8 cellular contexts compared by ENCODE assay signal in genomic region chr15:44728576-44729393, GRCh38.
A peak's percentile ranks its signal among the peaks of the same experiment; 100 is the strongest.
DNase-seq lines count a peak whose midpoint lies in the region; ATAC-seq and TF ChIP-seq lines count a peak whose summit lies in the region.

No MANE protein-coding gene starts in this region.

- peak overlapping the region; percentile 88 for H3K27ac ChIP-seq in SK-N-MC
- H3K27ac ChIP-seq in neutrophil: peak overlapping the region; percentile 96
- peak overlapping the region; percentile 99 for H3K27ac ChIP-seq in substantia nigra (ENCODE audit: low read depth, low read length, poor library complexity, severe bottlenecking)

- peak; percentile 96 for DNase-seq in GM06990 (ENCODE audit: extremely low read depth, insufficient read length)
- peak; percentile 91 for DNase-seq in NCI-H1048 (lab: John Stamatoyannopoulos, UW)
- DNase-seq in SK-N-MC (ENCODE audit: low read depth, low spot score): peak; percentile 92
- peak; percentile 92 for DNase-seq in germinal center (ENCODE audit: low spot score)
- DNase-seq in substantia nigra (lab: John Stamatoyannopoulos, UW): peak; percentile 77 to 98 (median 92)

- H3K9me3 ChIP-seq in SK-N-MC (ENCODE audit: low read depth, low read length) (no peaks in the 10 kb centered on the region), neutrophil (no peaks in the 10 kb centered on the region)

- H3K4me1 Mint-ChIP-seq in activated naive CD4-positive, alpha-beta T cell treated with anti-CD3 and anti-CD28 coated beads, Interleukin-2, amount 50 U/mL, for 24 hours: peaks cover 70% of the 10 kb centered on the region

- H3K36me3 ChIP-seq in GM06990 (ENCODE audit: control insufficient read depth, insufficient read depth, low read length): peaks cover 5% of the 10 kb centered on the region
- peaks cover 5% of the 10 kb centered on the region; the same call in 1 of the 2 replicates for H3K36me3 ChIP-seq in SK-N-MC (ENCODE audit: insufficient read depth, low read length)
- peaks cover 10% of the 10 kb centered on the region for H3K36me3 ChIP-seq in neutrophil

- ATAC-seq in HG02588 (IDR thresholded peaks at IDR 0.05; ENCODE audit: unreplicated experiment): peak; percentile 73

- no peaks in the 10 kb centered on the region for H3K27me3 Mint-ChIP-seq in activated naive CD4-positive, alpha-beta T cell treated with anti-CD3 and anti-CD28 coated beads, Interleukin-2, amount 50 U/mL, for 24 hours

- H3K4me3 ChIP-seq in GM06990 (replicated peaks; ENCODE audit: low read depth, low read length) (peak overlapping the region; percentile 93), SK-N-MC (peak overlapping the region; percentile 95), neutrophil (ENCODE audit: low read depth in 1 of 2, low read length in 1 of 2) (peak overlapping the region; percentile 89 to 91)

- peaks cover 58 to 68% of the 10 kb centered on the region in 2 experiments for H3K4me1 ChIP-seq in neutrophil (ENCODE audit: control insufficient read depth in 1 of 2, insufficient read depth in 1 of 2, low read depth in 1 of 2, low read length in 1 of 2)

- peaks cover 15% of the 10 kb centered on the region for H3K36me3 Mint-ChIP-seq in activated naive CD4-positive, alpha-beta T cell treated with anti-CD3 and anti-CD28 coated beads, Interleukin-2, amount 50 U/mL, for 24 hours

- peak overlapping the region; percentile 100 for H3K27ac Mint-ChIP-seq in activated naive CD4-positive, alpha-beta T cell treated with anti-CD3 and anti-CD28 coated beads, Interleukin-2, amount 50 U/mL, for 24 hours

- TF ChIP-seq CTCF in GM06990 (IDR thresholded peaks at IDR 0.05; ENCODE audit: insufficient read depth, low read length, poor library complexity, severe bottlenecking) (no peak), neutrophil (IDR thresholded peaks at IDR 0.05) (peak; percentile 29)

- no peaks in the 10 kb centered on the region for H3K27me3 ChIP-seq in GM06990 (replicated peaks; ENCODE audit: control insufficient read depth, insufficient read depth, low read length)
- no peaks in the 10 kb centered on the region for H3K27me3 ChIP-seq in neutrophil

- H3K9ac ChIP-seq in SK-N-MC (ENCODE audit: insufficient read length): peak overlapping the region; percentile 87

- H3K4me3 Mint-ChIP-seq in activated naive CD4-positive, alpha-beta T cell treated with anti-CD3 and anti-CD28 coated beads, Interleukin-2, amount 50 U/mL, for 24 hours: peak overlapping the region; percentile 100

- H3K9me3 Mint-ChIP-seq in activated naive CD4-positive, alpha-beta T cell treated with anti-CD3 and anti-CD28 coated beads, Interleukin-2, amount 50 U/mL, for 24 hours: no peaks in the 10 kb centered on the region

Comparison
In these comparisons a context has a peak if more than half of its experiments do, and no peak if none do; other contexts are left out.
1. Peak in every context shown above with its lines: DNase-seq, ATAC-seq, H3K4me3 ChIP-seq and H3K27ac ChIP-seq.